ENCODE assay signal across 8 cellular contexts in the genomic region with DNA sequence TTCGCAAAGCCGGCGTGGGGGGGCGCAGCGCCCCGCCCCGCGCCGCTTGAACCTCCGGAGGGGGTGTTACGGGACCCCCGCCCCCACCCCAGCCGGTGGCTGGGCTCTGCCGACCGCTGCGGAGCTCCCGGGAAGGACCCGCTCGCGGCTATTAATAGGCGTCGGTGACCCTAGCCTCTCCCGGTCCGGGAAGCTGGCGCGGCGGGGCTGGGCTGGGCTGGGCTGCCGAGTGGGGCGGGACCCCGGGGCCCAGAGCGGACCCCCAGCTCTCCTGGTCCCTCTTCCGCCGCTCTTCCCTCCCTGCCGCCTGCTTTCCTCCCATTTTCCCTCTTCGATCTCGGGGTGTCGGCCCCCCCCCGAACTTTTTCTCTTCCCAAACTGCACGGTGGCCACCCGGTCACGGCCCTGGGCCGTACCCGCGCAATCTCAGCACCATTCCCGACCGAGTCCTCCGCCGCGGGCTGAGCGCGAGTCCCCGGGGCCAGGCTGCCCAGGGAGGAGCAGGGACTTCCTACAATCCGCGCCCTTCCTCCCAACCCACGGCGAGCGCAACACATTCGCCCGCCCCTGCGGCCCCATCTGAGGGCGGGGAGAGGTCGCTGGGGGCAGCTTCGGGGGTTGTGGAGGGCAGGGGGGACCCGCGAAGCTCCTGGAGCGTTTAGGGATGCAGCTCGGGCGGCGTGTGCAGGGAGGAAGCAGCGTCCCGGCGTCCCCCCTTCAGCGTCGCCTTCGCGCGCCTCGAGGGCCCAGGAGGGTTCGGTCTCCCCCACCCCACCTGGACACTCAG. TPM values are rescaled to one million over a fixed set of nuclear protein-coding genes. Genes with fewer than 3 reads are reported as not detected.
A peak's percentile ranks its signal among the peaks of the same experiment; 100 is the strongest.
DNase-seq lines count a peak whose midpoint lies in the region; ATAC-seq and TF ChIP-seq lines count a peak whose summit lies in the region.

No MANE protein-coding gene starts in this region.

- H3K9ac ChIP-seq in SK-N-MC (ENCODE audit: insufficient read length) = no peak overlapping the region

- peak overlapping the region; percentile 82 for H3K27ac Mint-ChIP-seq in glutamatergic neuron (ENCODE audit: unreplicated experiment)
- no peak overlapping the region for H3K27ac Mint-ChIP-seq in progenitor cell of endocrine pancreas

- H3K36me3 ChIP-seq in SK-N-MC (ENCODE audit: insufficient read depth, low read length) = no peaks in the 10 kb centered on the region

- H3K9me3 ChIP-seq in SK-N-MC (ENCODE audit: low read depth, low read length) = no peaks in the 10 kb centered on the region

- H3K4me1 Mint-ChIP-seq in glutamatergic neuron (ENCODE audit: low read depth, unreplicated experiment) = peaks cover 7% of the 10 kb centered on the region
- H3K4me1 Mint-ChIP-seq in progenitor cell of endocrine pancreas (ENCODE audit: low read depth) = peaks cover 6% of the 10 kb centered on the region

- H3K27ac ChIP-seq in SK-N-MC = no peak overlapping the region

- no peak for ATAC-seq in HG03442 (IDR thresholded peaks at IDR 0.05; ENCODE audit: unreplicated experiment)

- TF ChIP-seq CTCF in glutamatergic neuron (IDR thresholded peaks at IDR 0.05; ENCODE audit: partially characterized antibody, unreplicated experiment) (no peak), progenitor cell of endocrine pancreas (IDR thresholded peaks at IDR 0.05; ENCODE audit: unreplicated experiment) (no peak)

- H3K36me3 Mint-ChIP-seq in glutamatergic neuron (ENCODE audit: unreplicated experiment) (no peaks in the 10 kb centered on the region), progenitor cell of endocrine pancreas (ENCODE audit: insufficient read depth) (no peaks in the 10 kb centered on the region)

- H3K4me3 Mint-ChIP-seq in glutamatergic neuron (ENCODE audit: unreplicated experiment) = peak overlapping the region; percentile 90
- peak overlapping the region; percentile 63 for H3K4me3 Mint-ChIP-seq in progenitor cell of endocrine pancreas (ENCODE audit: low read depth)

- peak; percentile 34 for DNase-seq in COLO668 (lab: John Stamatoyannopoulos, UW; ENCODE audit: unreplicated experiment)
- DNase-seq in SK-N-MC (ENCODE audit: low read depth, low spot score) = no peak
- DNase-seq in glutamatergic neuron = peak; percentile 63
- DNase-seq in progenitor cell of endocrine pancreas (ENCODE audit: low spot score, unreplicated experiment) = peak; percentile 17
- DNase-seq in DMS114 treated with DMSO at 0.1 percent for 48 hours (lab: John Stamatoyannopoulos, UW; ENCODE audit: unreplicated experiment) = no peak
- no peak for DNase-seq in GF-D8 (lab: John Stamatoyannopoulos, UW)
- no peak for DNase-seq in NCI-H1105 (lab: John Stamatoyannopoulos, UW)

- peaks cover 4% of the 10 kb centered on the region for H3K27me3 Mint-ChIP-seq in glutamatergic neuron (ENCODE audit: unreplicated experiment)
- peaks cover 31% of the 10 kb centered on the region for H3K27me3 Mint-ChIP-seq in progenitor cell of endocrine pancreas

- peaks cover 7% of the 10 kb centered on the region for H3K9me3 Mint-ChIP-seq in glutamatergic neuron (ENCODE audit: unreplicated experiment)
- H3K9me3 Mint-ChIP-seq in progenitor cell of endocrine pancreas (ENCODE audit: low read depth) = no peaks in the 10 kb centered on the region

- H3K4me3 ChIP-seq in SK-N-MC = peak overlapping the region; percentile 75

RNA-seq across cellular contexts. Expression of a gene that starts 3.1 kb away (rescaled TPM):
- total RNA-seq in glutamatergic neuron (ENCODE audit: unreplicated experiment) = 40.0 TPM
- 12.3 and 12.9 TPM in 2 replicates for total RNA-seq in progenitor cell of endocrine pancreas

Comparison
In these comparisons a context has a peak if more than half of its experiments do, and no peak if none do; other contexts are left out.
1. DNase-seq: peak in COLO668 (single experiment), glutamatergic neuron (single experiment) and progenitor cell of endocrine pancreas (single experiment); none in SK-N-MC (single experiment), DMS114 treated with DMSO at 0.1 percent for 48 hours (single experiment), GF-D8 (single experiment) and NCI-H1105 (single experiment).